Comparison of ENCODE assay signal across 9 cellular contexts in genomic region chr6:38034269-38034914, GRCh38.
DNase-seq lines count a peak whose midpoint lies in the region; ATAC-seq and TF ChIP-seq lines count a peak whose summit lies in the region.
"Had no signal": no experiment of that assay in that cellular context is flagged by ENCODE, and none has a peak within 500 bp of the region (broad histone marks: within the 10 kb centered on the region; RNA-seq: fewer than 3 reads in every experiment).

No MANE protein-coding gene starts in this region.

- no peak overlapping the region for H3K27ac ChIP-seq in breast epithelium
- no peak overlapping the region for H3K27ac ChIP-seq in naive thymus-derived CD4-positive, alpha-beta T cell (ENCODE audit: low read depth, low read length)

- H3K9me3 Mint-ChIP-seq in Caco-2 (ENCODE audit: unreplicated experiment) = no peaks in the 10 kb centered on the region
- H3K9me3 Mint-ChIP-seq in naive thymus-derived CD4-positive, alpha-beta T cell = peaks cover 0 to 3% (median 0%) of the 10 kb centered on the region in 11 donors

- BruUV-seq in Caco-2 (replicated peaks; lab: Mats Ljungman, UMichigan) = no TSS peak

- ATAC-seq in naive thymus-derived CD4-positive, alpha-beta T cell = no peak
- ATAC-seq in HG03354 (IDR thresholded peaks at IDR 0.05; ENCODE audit: poor library complexity, severe bottlenecking, unreplicated experiment) = no peak
- ATAC-seq in left ventricle myocardium superior = no peak
- ATAC-seq in omental fat pad (ENCODE audit: low FRiP score) = no peak
- no peak for ATAC-seq in HG03378 (IDR thresholded peaks at IDR 0.05; ENCODE audit: unreplicated experiment)
- ATAC-seq: K562 had no signal

- H3K4me1 ChIP-seq in Caco-2 = no peaks in the 10 kb centered on the region
- no peaks in the 10 kb centered on the region for H3K4me1 ChIP-seq in breast epithelium
- peaks cover 0 to 12% of the 10 kb centered on the region in 2 donors for H3K4me1 ChIP-seq in naive thymus-derived CD4-positive, alpha-beta T cell (ENCODE audit: control insufficient read depth in 2 of 2, insufficient read depth in 2 of 2, low read length in 2 of 2)

- no peaks in the 10 kb centered on the region for H3K4me1 Mint-ChIP-seq in Caco-2 (ENCODE audit: low read depth, unreplicated experiment)
- H3K4me1 Mint-ChIP-seq in naive thymus-derived CD4-positive, alpha-beta T cell = peaks cover 22 to 82% (median 61%) of the 10 kb centered on the region in 7 donors

- TF ChIP-seq CTCF in Caco-2 (IDR thresholded peaks at IDR 0.05; ENCODE audit: insufficient read depth in 1 of 2, low read depth in 1 of 2, low read length in 1 of 2, severe bottlenecking in 1 of 2, unreplicated experiment in 1 of 2) (peak; percentile 14 to 68), LNCAP (IDR thresholded peaks at IDR 0.05) (peak; percentile 72), breast epithelium (IDR thresholded peaks at IDR 0.05) (peak in 2 of 3 donors; percentile 11 to 25), omental fat pad (IDR thresholded peaks at IDR 0.05) (no peak)

- H3K4me3 Mint-ChIP-seq in Caco-2 (ENCODE audit: unreplicated experiment) = no peak overlapping the region
- peak overlapping the region in 6 of 10 donors; percentile 8 to 54 (median 23) for H3K4me3 Mint-ChIP-seq in naive thymus-derived CD4-positive, alpha-beta T cell

- H3K27me3 Mint-ChIP-seq in Caco-2 (ENCODE audit: insufficient read depth, unreplicated experiment) = no peaks in the 10 kb centered on the region
- no peaks in the 10 kb centered on the region for H3K27me3 Mint-ChIP-seq in naive thymus-derived CD4-positive, alpha-beta T cell

- H3K27me3 ChIP-seq in Caco-2 (replicated peaks; ENCODE audit: control insufficient read depth, insufficient read depth, low read length) (no peaks in the 10 kb centered on the region), breast epithelium (no peaks in the 10 kb centered on the region)
- H3K27me3 ChIP-seq in naive thymus-derived CD4-positive, alpha-beta T cell (ENCODE audit: control insufficient read depth in 2 of 2, insufficient read depth in 2 of 2, low read length in 2 of 2) = no peaks in the 10 kb centered on the region

- no peaks in the 10 kb centered on the region for H3K36me3 Mint-ChIP-seq in Caco-2 (ENCODE audit: insufficient read depth, unreplicated experiment)
- H3K36me3 Mint-ChIP-seq in naive thymus-derived CD4-positive, alpha-beta T cell = peaks cover 0 to 9% (median 6%) of the 10 kb centered on the region in 5 donors

- H3K9me3 ChIP-seq in Caco-2 = no peaks in the 10 kb centered on the region
- no peaks in the 10 kb centered on the region for H3K9me3 ChIP-seq in breast epithelium
- no peaks in the 10 kb centered on the region for H3K9me3 ChIP-seq in naive thymus-derived CD4-positive, alpha-beta T cell (ENCODE audit: control insufficient read depth in 2 of 3, low read length in 3 of 3)

- H3K27ac Mint-ChIP-seq in Caco-2 (ENCODE audit: unreplicated experiment) = no peak overlapping the region
- peak overlapping the region in 3 of 9 donors; percentile 29 to 57 (median 52) for H3K27ac Mint-ChIP-seq in naive thymus-derived CD4-positive, alpha-beta T cell

- H3K4me3 ChIP-seq in Caco-2 (ENCODE audit: low read depth, low read length) (no peak overlapping the region), breast epithelium (no peak overlapping the region)
- no peak overlapping the region for H3K4me3 ChIP-seq in naive thymus-derived CD4-positive, alpha-beta T cell (ENCODE audit: low read length)
- H3K4me3 ChIP-seq: K562 had no signal

- no peak for TF ChIP-seq POLR2A in breast epithelium (IDR thresholded peaks at IDR 0.05)

- intact Hi-C loops in Caco-2 (cut with micrococcal nuclease; ENCODE audit: unreplicated experiment) (loop anchor here (2.0 to 10.0 kb wide), 2 partner anchors 80 to 458 kb away; no protein-coding TSS in a partner anchor), breast epithelium (cut with DNase I; ENCODE audit: low total_unique reads) (no loop called here), left ventricle myocardium superior (cut with micrococcal nuclease) (no loop called here)
- intact Hi-C loops in naive thymus-derived CD4-positive, alpha-beta T cell (cut with micrococcal nuclease) = loop anchor here (1.0 to 5.0 kb wide), 4 partner anchors 458 to 638 kb away; no protein-coding TSS in a partner anchor

- CTCF ChIA-PET in Caco-2 (lab: Charles Lee) = interaction anchor here (1.0 kb wide), 1 partner anchor 243 kb away, joined by 3 read pairs; no protein-coding TSS in a partner anchor
- CTCF ChIA-PET in naive thymus-derived CD4-positive, alpha-beta T cell (lab: Charles Lee) = interaction anchor here (0.8 kb wide), 1 partner anchor 579 kb away, joined by 4 read pairs; no protein-coding TSS in a partner anchor

- H3K36me3 ChIP-seq in Caco-2 (ENCODE audit: control insufficient read depth, insufficient read depth, low read length) = no peaks in the 10 kb centered on the region
- H3K36me3 ChIP-seq in breast epithelium = no peaks in the 10 kb centered on the region
- H3K36me3 ChIP-seq in naive thymus-derived CD4-positive, alpha-beta T cell (ENCODE audit: control insufficient read depth in 2 of 3, insufficient read depth in 3 of 3, low read length in 3 of 3) = no peaks in the 10 kb centered on the region

- POLR2A ChIA-PET in Caco-2 (lab: Charles Lee) = no interaction called here
- POLR2A ChIA-PET in naive thymus-derived CD4-positive, alpha-beta T cell (lab: Charles Lee) = no interaction called here

- DNase-seq in Caco-2 (peak in 1 of 2 experiments; percentile 23), breast epithelium (ENCODE audit: low spot score in 2 of 2) (no peak), left ventricle myocardium superior (no peak), omental fat pad (ENCODE audit: low spot score) (no peak)
- peak in 1 of 9 donors; percentile 8 for DNase-seq in naive thymus-derived CD4-positive, alpha-beta T cell

Comparison
In these comparisons a context has a peak if more than half of its experiments do, and no peak if none do; other contexts are left out.
1. CTCF ChIP-seq: peak in Caco-2 (2 of 2), LNCAP (single experiment) and breast epithelium (2 of 3); none in omental fat pad (0 of 3).
2. intact Hi-C loops: an anchor here in Caco-2 (2.0 to 10.0 kb wide) and naive thymus-derived CD4-positive, alpha-beta T cell (1.0 to 5.0 kb wide); none called in breast epithelium and left ventricle myocardium superior.